ENCODE assay signal across 31 cellular contexts in genomic region chr6:64733433-64733832, GRCh38.
"Had no signal": no experiment of that assay in that cellular context is flagged by ENCODE, and none has a peak within 500 bp of the region (broad histone marks: within the 10 kb centered on the region; RNA-seq: fewer than 3 reads in every experiment).

No MANE protein-coding gene starts in this region.

- H3K4me1 Mint-ChIP-seq: activated B cell treated with CpG ODN at 0.5 μM for 24 hours; activated naive CD4-positive, alpha-beta T cell treated with anti-CD3 and anti-CD28 coated beads, Interleukin-2, amount 50 U/mL, for 24 hours; activated naive CD8-positive, alpha-beta T cell treated with anti-CD3 and anti-CD28 coated beads, Interleukin-2, amount 50 U/mL, for 24 hours; activated T-helper 17 cell treated with anti-CD3 and anti-CD28 coated beads, Interleukin-2, amount 50 U/mL, for 72 hours; immature natural killer cell; naive thymus-derived CD4-positive, alpha-beta T cell; stimulated activated effector memory CD8-positive, alpha-beta T cell treated with anti-CD3 and anti-CD28 coated beads, Interleukin-12 subunit alpha, Interleukin-12 subunit beta, amount 100 ng/mL, for 72 hours had no signal

- H3K27ac Mint-ChIP-seq: activated B cell treated with CpG ODN at 0.5 μM for 24 hours; activated CD8-positive, alpha-beta T cell treated with anti-CD3 and anti-CD28 coated beads for 36 hours; activated naive CD4-positive, alpha-beta T cell treated with anti-CD3 and anti-CD28 coated beads, Interleukin-2, amount 50 U/mL, for 24 hours; activated naive CD8-positive, alpha-beta T cell treated with anti-CD3 and anti-CD28 coated beads, Interleukin-2, amount 50 U/mL, for 24 hours; activated T-helper 17 cell treated with anti-CD3 and anti-CD28 coated beads, Interleukin-2, amount 50 U/mL, for 72 hours; immature natural killer cell; naive thymus-derived CD4-positive, alpha-beta T cell; progenitor cell of endocrine pancreas; stimulated activated effector memory CD8-positive, alpha-beta T cell treated with anti-CD3 and anti-CD28 coated beads, Interleukin-12 subunit alpha, Interleukin-12 subunit beta, amount 100 ng/mL, for 72 hours; stimulated activated naive CD8-positive, alpha-beta T cell treated with anti-CD3 and anti-CD28 coated beads, Interleukin-15, Interleukin-2, amounts not matched to agents 100 ng/mL and 50 ng/mL, for 24 hours; type B pancreatic cell had no signal

- H3K36me3 Mint-ChIP-seq: activated naive CD4-positive, alpha-beta T cell treated with anti-CD3 and anti-CD28 coated beads, Interleukin-2, amount 50 U/mL, for 24 hours; immature natural killer cell; naive thymus-derived CD4-positive, alpha-beta T cell; stimulated activated effector memory CD8-positive, alpha-beta T cell treated with anti-CD3 and anti-CD28 coated beads, Interleukin-12 subunit alpha, Interleukin-12 subunit beta, amount 100 ng/mL, for 72 hours had no signal

- H3K27ac ChIP-seq: breast epithelium, esophagus muscularis mucosa, foreskin keratinocyte, heart left ventricle, ovary, sigmoid colon, thoracic aorta, vagina had no signal

- FAIRE-seq: colon, kidney, small intestine had no signal

- DNase-seq: activated B cell treated with CpG ODN at 0.5 μM for 24 hours; activated CD4-positive, alpha-beta T cell treated with anti-CD3 and anti-CD28 coated beads, Interleukin-2, amount 50 U/mL, for 1 hour; activated CD8-positive, alpha-beta T cell treated with anti-CD3 and anti-CD28 coated beads for 36 hours; activated gamma-delta T cell treated with Interleukin-2 at 50 U/mL for 16 hours; activated naive CD8-positive, alpha-beta T cell treated with anti-CD3 and anti-CD28 coated beads, Interleukin-2, amount 50 U/mL, for 24 hours; activated T-cell treated with anti-CD3 and anti-CD28 coated beads, Interleukin-2, amount 50 U/mL, for 4 hours; dermis blood vessel endothelial cell; effector CD4-positive, alpha-beta T cell; heart left ventricle; hypothalamus; immature natural killer cell; kidney; left colon; midbrain; naive thymus-derived CD4-positive, alpha-beta T cell; ovary; sigmoid colon; small intestine; stimulated activated CD4-positive, alpha-beta T cell treated with anti-CD3 and anti-CD28 coated beads, Interleukin-4, amount 100 ng/mL, for 24 hours had no signal

- ATAC-seq: activated CD8-positive, alpha-beta T cell treated with anti-CD3 and anti-CD28 coated beads for 36 hours; activated naive CD8-positive, alpha-beta T cell treated with anti-CD3 and anti-CD28 coated beads, Interleukin-2, amount 50 U/mL, for 24 hours; activated T-cell treated with anti-CD3 and anti-CD28 coated beads, Interleukin-2, amount 50 U/mL, for 4 hours; activated T-helper 17 cell treated with anti-CD3 and anti-CD28 coated beads, Interleukin-2, amount 50 U/mL, for 72 hours; heart left ventricle; left colon; naive thymus-derived CD4-positive, alpha-beta T cell; stimulated activated effector memory CD8-positive, alpha-beta T cell treated with anti-CD3 and anti-CD28 coated beads, Interleukin-12 subunit alpha, Interleukin-12 subunit beta, amount 100 ng/mL, for 72 hours had no signal

- H3K27me3 Mint-ChIP-seq: activated B cell treated with CpG ODN at 0.5 μM for 24 hours; activated CD8-positive, alpha-beta T cell treated with anti-CD3 and anti-CD28 coated beads for 36 hours; activated naive CD4-positive, alpha-beta T cell treated with anti-CD3 and anti-CD28 coated beads, Interleukin-2, amount 50 U/mL, for 24 hours; activated naive CD8-positive, alpha-beta T cell treated with anti-CD3 and anti-CD28 coated beads, Interleukin-2, amount 50 U/mL, for 24 hours; activated T-helper 17 cell treated with anti-CD3 and anti-CD28 coated beads, Interleukin-2, amount 50 U/mL, for 72 hours; naive thymus-derived CD4-positive, alpha-beta T cell; progenitor cell of endocrine pancreas; stimulated activated naive CD8-positive, alpha-beta T cell treated with anti-CD3 and anti-CD28 coated beads, Interleukin-15, Interleukin-2, amounts not matched to agents 100 ng/mL and 50 ng/mL, for 24 hours; type B pancreatic cell had no signal

- H3K9me3 ChIP-seq: breast epithelium, esophagus muscularis mucosa, ovary, thoracic aorta, vagina had no signal

- H3K4me1 ChIP-seq: breast epithelium, esophagus muscularis mucosa, foreskin keratinocyte, heart left ventricle, sigmoid colon, vagina had no signal

- H3K36me3 ChIP-seq: breast epithelium, esophagus muscularis mucosa, heart left ventricle, ovary, sigmoid colon, thoracic aorta, vagina had no signal

- H3K27me3 ChIP-seq: breast epithelium, esophagus muscularis mucosa, foreskin keratinocyte, heart left ventricle, ovary, sigmoid colon, vagina had no signal

- H3K9me3 Mint-ChIP-seq: activated T-helper 17 cell treated with anti-CD3 and anti-CD28 coated beads, Interleukin-2, amount 50 U/mL, for 72 hours; stimulated activated naive CD8-positive, alpha-beta T cell treated with anti-CD3 and anti-CD28 coated beads, Interleukin-15, Interleukin-2, amounts not matched to agents 100 ng/mL and 50 ng/mL, for 24 hours had no signal

- H3K4me3 ChIP-seq: breast epithelium, esophagus muscularis mucosa, heart left ventricle, ovary, sigmoid colon, thoracic aorta, vagina had no signal

- H3K4me3 Mint-ChIP-seq: activated B cell treated with CpG ODN at 0.5 μM for 24 hours; activated CD8-positive, alpha-beta T cell treated with anti-CD3 and anti-CD28 coated beads for 36 hours; activated naive CD4-positive, alpha-beta T cell treated with anti-CD3 and anti-CD28 coated beads, Interleukin-2, amount 50 U/mL, for 24 hours; activated naive CD8-positive, alpha-beta T cell treated with anti-CD3 and anti-CD28 coated beads, Interleukin-2, amount 50 U/mL, for 24 hours; activated T-cell treated with anti-CD3 and anti-CD28 coated beads, Interleukin-2, amount 50 U/mL, for 4 hours; activated T-helper 17 cell treated with anti-CD3 and anti-CD28 coated beads, Interleukin-2, amount 50 U/mL, for 72 hours; immature natural killer cell; naive thymus-derived CD4-positive, alpha-beta T cell; stimulated activated effector memory CD8-positive, alpha-beta T cell treated with anti-CD3 and anti-CD28 coated beads, Interleukin-12 subunit alpha, Interleukin-12 subunit beta, amount 100 ng/mL, for 72 hours; stimulated activated naive CD8-positive, alpha-beta T cell treated with anti-CD3 and anti-CD28 coated beads, Interleukin-15, Interleukin-2, amounts not matched to agents 100 ng/mL and 50 ng/mL, for 24 hours; type B pancreatic cell had no signal
